ENCODE assay signal across 23 cellular contexts in genomic region chr4:112063260-112063659, GRCh38.
A peak's percentile ranks its signal among the peaks of the same experiment; 100 is the strongest.
DNase-seq lines count a peak whose midpoint lies in the region; ATAC-seq and TF ChIP-seq lines count a peak whose summit lies in the region.
"Had no signal": no experiment of that assay in that cellular context is flagged by ENCODE, and none has a peak within 500 bp of the region (broad histone marks: within the 10 kb centered on the region; RNA-seq: fewer than 3 reads in every experiment).

No MANE protein-coding gene starts in this region.

- no peak overlapping the region for H3K27ac ChIP-seq in RWPE2 (ENCODE audit: poor library complexity, severe bottlenecking)
- H3K27ac ChIP-seq: 22Rv1, adrenal gland, colonic mucosa, heart right ventricle, skin epidermis, thoracic aorta had no signal

- DNase-seq in DMS 273 (lab: John Stamatoyannopoulos, UW; ENCODE audit: unreplicated experiment) (peak; percentile 18), DMS 273 treated with DMSO at 0.1 percent for 48 hours (lab: John Stamatoyannopoulos, UW) (no peak), RWPE2 (ENCODE audit: low spot score) (no peak), fibroblast of pulmonary artery (ENCODE audit: low read depth) (peak; percentile 27), posterior cingulate gyrus (no peak), NCI-H2171 treated with DMSO at 0.1 percent for 48 hours (lab: John Stamatoyannopoulos, UW) (no peak)
- DNase-seq in stimulated activated CD4-positive, alpha-beta T cell treated with anti-CD3 and anti-CD28 coated beads, Interleukin-4, amount 100 ng/mL, for 24 hours = no peak
- DNase-seq: activated CD4-positive, CD25-positive, alpha-beta regulatory T cell treated with anti-CD3 and anti-CD28 coated beads, Interleukin-2, amount 50 U/mL, for 72 hours; activated CD8-positive, alpha-beta T cell treated with anti-CD3 and anti-CD28 coated beads for 36 hours; adrenal gland; colonic mucosa; endodermal cell; heart right ventricle; left cardiac atrium; NCI-H2081 treated with DMSO at 0.1 percent for 48 hours; NCI-H510A treated with DMSO at 0.1 percent for 48 hours; stimulated activated CD4-positive, alpha-beta T cell treated with anti-CD3 and anti-CD28 coated beads, Interleukin-2, amount 100 ng/mL, for 48 hours; stimulated activated naive CD4-positive, alpha-beta T cell treated with Interleukin-2 at 50 U/mL for 16 hours had no signal

- H3K4me3 ChIP-seq in RWPE2 (ENCODE audit: severe bottlenecking) (no peak overlapping the region), fibroblast of pulmonary artery (replicated peaks; ENCODE audit: low read depth, low read length) (no peak overlapping the region)
- H3K4me3 ChIP-seq: adrenal gland, colonic mucosa, HAP-1, heart right ventricle, skin epidermis, thoracic aorta had no signal

- ATAC-seq in RWPE2 (ENCODE audit: low read depth) = no peak
- ATAC-seq: activated CD8-positive, alpha-beta T cell treated with anti-CD3 and anti-CD28 coated beads for 36 hours; heart right ventricle; left cardiac atrium had no signal

- H3K9me3 ChIP-seq in RWPE2 (ENCODE audit: severe bottlenecking) = no peaks in the 10 kb centered on the region
- H3K9me3 ChIP-seq: adrenal gland, colonic mucosa, HAP-1, heart right ventricle, thoracic aorta had no signal

- H3K27me3 ChIP-seq in RWPE2 (ENCODE audit: insufficient read depth, poor library complexity, severe bottlenecking) = no peaks in the 10 kb centered on the region
- H3K27me3 ChIP-seq: adrenal gland, colonic mucosa had no signal

- no peaks in the 10 kb centered on the region for H3K36me3 ChIP-seq in RWPE2 (ENCODE audit: low read depth)
- H3K36me3 ChIP-seq: adrenal gland, colonic mucosa, HAP-1, heart right ventricle, thoracic aorta had no signal

- H3K4me1 ChIP-seq in RWPE2 (ENCODE audit: insufficient read depth, poor library complexity, severe bottlenecking) = peaks cover 5% of the 10 kb centered on the region
- H3K4me1 ChIP-seq: adrenal gland, colonic mucosa, HAP-1, heart right ventricle had no signal

- 0 out of 2 replicates have a peak, but pooled peaks have one; percentile 15 for TF ChIP-seq CTCF in LNCAP (IDR thresholded peaks at IDR 0.05)
- TF ChIP-seq CTCF in RWPE2 (IDR thresholded peaks at IDR 0.05; ENCODE audit: poor library complexity, severe bottlenecking) = peak; percentile 31
- TF ChIP-seq CTCF in fibroblast of pulmonary artery (IDR thresholded peaks at IDR 0.05; ENCODE audit: low read length, missing control alignments) = no peak

- intact Hi-C loops in posterior cingulate gyrus (cut with DNase I) = no loop called here

Comparison
In these comparisons a context has a peak if more than half of its experiments do, and no peak if none do; other contexts are left out.
1. DNase-seq: peak in DMS 273 (single experiment) and fibroblast of pulmonary artery (single experiment); none in DMS 273 treated with DMSO at 0.1 percent for 48 hours (single experiment), RWPE2 (single experiment), posterior cingulate gyrus (0 of 10), NCI-H2171 treated with DMSO at 0.1 percent for 48 hours (single experiment) and stimulated activated CD4-positive, alpha-beta T cell treated with anti-CD3 and anti-CD28 coated beads, Interleukin-4, amount 100 ng/mL, for 24 hours (single experiment).